In the genomic region with DNA sequence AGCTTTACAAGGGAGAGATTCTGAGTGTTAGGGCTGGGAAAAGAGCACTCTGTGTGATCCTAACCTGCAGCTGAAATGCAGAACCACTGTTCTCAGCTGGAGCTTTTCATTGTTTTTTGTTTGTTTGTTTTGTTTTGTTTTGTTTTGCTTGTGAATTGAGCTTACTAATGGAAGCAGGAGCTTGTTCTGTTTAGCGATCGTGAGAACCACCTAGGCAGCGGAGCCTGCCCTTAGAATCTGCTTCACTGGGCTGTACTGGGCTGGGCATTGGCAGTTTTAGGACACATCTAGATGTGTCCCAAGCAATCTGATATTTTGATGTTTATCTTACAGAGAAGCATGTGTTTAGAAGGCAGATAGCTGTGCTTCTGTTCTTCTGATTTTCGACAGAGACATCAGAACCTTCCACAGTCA, we compare ENCODE assay signal across 16 cellular contexts. TPM values are rescaled to one million over a fixed set of nuclear protein-coding genes. Genes with fewer than 3 reads are reported as not detected.
DNase-seq lines count a peak whose midpoint lies in the region; ATAC-seq and TF ChIP-seq lines count a peak whose summit lies in the region.
"Had no signal": no experiment of that assay in that cellular context is flagged by ENCODE, and none has a peak within 500 bp of the region (broad histone marks: within the 10 kb centered on the region; RNA-seq: fewer than 3 reads in every experiment).

No MANE protein-coding gene starts in this region.

- peak overlapping the region; percentile 82 for H3K27ac ChIP-seq in parathyroid adenoma
- no peak overlapping the region for H3K27ac ChIP-seq in PC-3 (ENCODE audit: low read length)
- no peak overlapping the region for H3K27ac ChIP-seq in coronary artery
- H3K27ac ChIP-seq: ascending aorta, epithelial cell of prostate, gastroesophageal sphincter had no signal

- H3K79me2 ChIP-seq in parathyroid adenoma, result peaks cover 33% of the 10 kb centered on the region
- H3K79me2 ChIP-seq in PC-3 (ENCODE audit: low read length), result no peaks in the 10 kb centered on the region

- H3K4me3 Mint-ChIP-seq in activated T-helper 17 cell treated with anti-CD3 and anti-CD28 coated beads, Interleukin-2, amount 50 U/mL, for 72 hours, result peak overlapping the region; percentile 17
- H3K4me3 Mint-ChIP-seq: mesothelial cell of epicardium had no signal

- no peaks in the 10 kb centered on the region for H3K9me3 ChIP-seq in parathyroid adenoma (ENCODE audit: control insufficient read depth, low read length)
- H3K9me3 ChIP-seq in PC-3 (ENCODE audit: low read length), result no peaks in the 10 kb centered on the region
- H3K9me3 ChIP-seq: ascending aorta, gastroesophageal sphincter had no signal

- no peaks in the 10 kb centered on the region for H3K36me3 Mint-ChIP-seq in activated T-helper 17 cell treated with anti-CD3 and anti-CD28 coated beads, Interleukin-2, amount 50 U/mL, for 72 hours (ENCODE audit: low read depth)
- H3K36me3 Mint-ChIP-seq: mesothelial cell of epicardium had no signal

- DNase-seq in kidney glomerular epithelial cell (lab: John Stamatoyannopoulos, UW) (no peak), PC-3 (no peak), coronary artery (ENCODE audit: low spot score) (no peak)
- DNase-seq in stimulated activated CD4-positive, alpha-beta T cell treated with anti-CD3 and anti-CD28 coated beads, Interleukin-2, amount 100 ng/mL, for 48 hours, result no peak
- DNase-seq: activated effector memory CD4-positive, alpha-beta T cell treated with Interleukin-2 at 50 U/mL for 16 hours; NCI-H1105 treated with DMSO at 0.1 percent for 48 hours; NCI-H446 treated with DMSO at 0.1 percent for 48 hours had no signal

- TF ChIP-seq CTCF in parathyroid adenoma (IDR thresholded peaks at IDR 0.05) (no peak), PC-3 (conservative IDR thresholded peaks at IDR 0.05; ENCODE audit: low read depth, low read length) (no peak), coronary artery (IDR thresholded peaks at IDR 0.05) (no peak)

- H3K36me3 ChIP-seq in parathyroid adenoma (ENCODE audit: control insufficient read depth, insufficient read depth, low read length) (peaks cover 2% of the 10 kb centered on the region), PC-3 (ENCODE audit: low read depth, low read length) (no peaks in the 10 kb centered on the region)
- H3K36me3 ChIP-seq: ascending aorta, gastroesophageal sphincter had no signal

- peak; percentile 5 for ATAC-seq in GM18868 (IDR thresholded peaks at IDR 0.05; ENCODE audit: unreplicated experiment)
- ATAC-seq in HG02943 (IDR thresholded peaks at IDR 0.05; ENCODE audit: low read depth, unreplicated experiment), result peak; percentile 24
- ATAC-seq in activated T-helper 17 cell treated with anti-CD3 and anti-CD28 coated beads, Interleukin-2, amount 50 U/mL, for 72 hours (replicated peaks), result no peak
- ATAC-seq in PC-3, result no peak
- ATAC-seq: gastroesophageal sphincter had no signal

- H3K9me2 ChIP-seq in PC-3 (replicated peaks; ENCODE audit: low read length), result no peaks in the 10 kb centered on the region

- H3K9ac ChIP-seq in parathyroid adenoma (no peak overlapping the region), PC-3 (ENCODE audit: low read length) (no peak overlapping the region)

- H3K9me3 Mint-ChIP-seq in activated T-helper 17 cell treated with anti-CD3 and anti-CD28 coated beads, Interleukin-2, amount 50 U/mL, for 72 hours, result peaks cover 9% of the 10 kb centered on the region

- POLR2A ChIA-PET in PC-3 (lab: Charles Lee; ENCODE audit: unreplicated experiment), result interaction anchor here (0.6 kb wide), 2 partner anchors 24 to 52 kb away, joined by 4 to 5 read pairs; no protein-coding TSS in a partner anchor

- CTCF ChIA-PET in PC-3 (lab: Charles Lee), result no interaction called here

- no peaks in the 10 kb centered on the region for H3F3A ChIP-seq in PC-3 (ENCODE audit: low read length, unreplicated experiment)

- no peaks in the 10 kb centered on the region for H3K27me3 ChIP-seq in parathyroid adenoma (ENCODE audit: control insufficient read depth, insufficient read depth, low read length)
- no peaks in the 10 kb centered on the region for H3K27me3 ChIP-seq in PC-3 (ENCODE audit: low read length)
- H3K27me3 ChIP-seq: ascending aorta, gastroesophageal sphincter had no signal

- peak overlapping the region; percentile 39 for H3K4me2 ChIP-seq in parathyroid adenoma (ENCODE audit: low read length)
- no peak overlapping the region for H3K4me2 ChIP-seq in PC-3 (ENCODE audit: low read length)

- no peaks in the 10 kb centered on the region for H3K4me1 Mint-ChIP-seq in activated T-helper 17 cell treated with anti-CD3 and anti-CD28 coated beads, Interleukin-2, amount 50 U/mL, for 72 hours

- BruUV-seq in PC-3 (replicated peaks; lab: Mats Ljungman, UMichigan), result no TSS peak

- H3K4me3 ChIP-seq in parathyroid adenoma (ENCODE audit: low read depth, low read length) (no peak overlapping the region), PC-3 (ENCODE audit: low read length) (no peak overlapping the region), coronary artery (no peak overlapping the region)
- H3K4me3 ChIP-seq: ascending aorta, gastroesophageal sphincter had no signal

- H2AFZ ChIP-seq in parathyroid adenoma (no peak overlapping the region), PC-3 (ENCODE audit: low read length) (no peak overlapping the region)

- H3K4me1 ChIP-seq in parathyroid adenoma (peaks cover 24% of the 10 kb centered on the region), PC-3 (ENCODE audit: insufficient read depth, low read length) (peaks cover 10% of the 10 kb centered on the region)
- H3K4me1 ChIP-seq: ascending aorta, gastroesophageal sphincter had no signal

- intact Hi-C loops in PC-3 (cut with micrococcal nuclease), result no loop called here

- no peaks in the 10 kb centered on the region for H4K20me1 ChIP-seq in PC-3 (ENCODE audit: low read length)

- peaks cover 10% of the 10 kb centered on the region for H3K27me3 Mint-ChIP-seq in activated T-helper 17 cell treated with anti-CD3 and anti-CD28 coated beads, Interleukin-2, amount 50 U/mL, for 72 hours

- peak overlapping the region; percentile 68 for H3K27ac Mint-ChIP-seq in activated T-helper 17 cell treated with anti-CD3 and anti-CD28 coated beads, Interleukin-2, amount 50 U/mL, for 72 hours
- H3K27ac Mint-ChIP-seq: mesothelial cell of epicardium had no signal

RNA-seq across cellular contexts. Expression of gene SYK, which starts 14.3 kb away (rescaled TPM):
- total RNA-seq in activated T-helper 17 cell treated with anti-CD3 and anti-CD28 coated beads, Interleukin-2, amount 50 U/mL, for 72 hours, result under 1 TPM; 0.16 to 0.37 TPM
- total RNA-seq in PC-3 (2014; rRNA removed), result 12.9 and 14.6 TPM in 2 replicates
- total RNA-seq: IMR-90 had no signal

Comparison
In these comparisons a context has a peak if more than half of its experiments do, and no peak if none do; other contexts are left out.
1. ATAC-seq: peak in GM18868 (single experiment) and HG02943 (single experiment); none in activated T-helper 17 cell treated with anti-CD3 and anti-CD28 coated beads, Interleukin-2, amount 50 U/mL, for 72 hours (single experiment) and PC-3 (single experiment).
2. RNA of gene SYK, which starts 14.3 kb away (total RNA-seq): 12.9 to 14.6 TPM in PC-3; 0.16 to 0.37 TPM in activated T-helper 17 cell treated with anti-CD3 and anti-CD28 coated beads, Interleukin-2, amount 50 U/mL, for 72 hours; every median in the first group is over 10 times any median in the second.